ENCODE assay signal across 29 cellular contexts in the genomic region with DNA sequence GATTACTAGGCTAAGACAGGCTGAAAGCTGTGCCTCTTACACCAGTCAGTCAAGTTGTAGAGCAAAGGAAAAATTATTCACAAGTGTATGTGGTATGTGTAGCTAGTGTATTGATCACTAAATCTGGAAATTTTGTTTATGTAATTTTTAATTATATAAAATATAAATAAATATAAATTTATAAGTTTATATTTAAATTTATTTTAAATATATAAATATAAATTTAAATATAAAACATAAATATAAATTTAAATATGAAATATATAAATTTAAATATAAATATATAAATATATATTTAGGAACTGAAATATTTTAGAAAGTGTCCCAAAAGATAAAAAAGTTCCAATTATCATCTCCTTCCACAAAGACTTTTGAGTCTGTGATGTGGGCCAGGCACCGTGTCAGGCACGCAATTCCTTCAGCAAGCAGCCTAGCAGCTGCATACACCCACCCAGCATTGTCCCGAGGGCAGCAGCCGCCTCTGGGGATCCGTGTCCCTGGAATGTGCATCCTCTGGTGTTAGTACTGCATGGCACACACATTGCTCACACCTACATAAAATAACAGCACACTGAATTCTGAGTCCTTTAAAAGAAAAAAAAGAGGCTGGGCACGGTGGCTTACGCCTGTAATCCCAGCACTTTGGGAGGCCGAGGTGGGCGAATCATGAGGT.
"Had no signal": no experiment of that assay in that cellular context is flagged by ENCODE, and none has a peak within 500 bp of the region (broad histone marks: within the 10 kb centered on the region; RNA-seq: fewer than 3 reads in every experiment).

No MANE protein-coding gene starts in this region.

- ATAC-seq: activated naive CD4-positive, alpha-beta T cell treated with anti-CD3 and anti-CD28 coated beads, Interleukin-2, amount 50 U/mL, for 72 hours; activated naive CD8-positive, alpha-beta T cell treated with anti-CD3 and anti-CD28 coated beads, Interleukin-2, amount 50 U/mL, for 24 hours; activated T-cell treated with anti-CD3 and anti-CD28 coated beads, Interleukin-2, amount 50 U/mL, for 4 hours; K562; Panc1; SK-N-SH treated with all-trans-retinoic acid at 6 μM for 48 hours had no signal

- H3K4me3 ChIP-seq: K562, SJSA1 had no signal

- DNase-seq: activated CD4-positive, alpha-beta memory T cell treated with anti-CD3 and anti-CD28 coated beads for 36 hours; activated CD4-positive, alpha-beta T cell treated with anti-CD3 and anti-CD28 coated beads, Interleukin-2, amount 10 ng/mL, durations not matched to agents 7 days and 5 days; activated CD4-positive, CD25-positive, alpha-beta regulatory T cell; activated CD8-positive, alpha-beta memory T cell treated with anti-CD3 and anti-CD28 coated beads for 24 hours; activated effector memory CD4-positive, alpha-beta T cell treated with anti-CD3 and anti-CD28 coated beads, Interleukin-2, amount 50 U/mL, for 16 hours; activated naive CD4-positive, alpha-beta T cell treated with Interleukin-2 at 50 U/mL for 16 hours; activated naive CD8-positive, alpha-beta T cell treated with anti-CD3 and anti-CD28 coated beads, Interleukin-2, amount 50 U/mL, for 24 hours; activated T-cell treated with anti-CD3 and anti-CD28 coated beads, Interleukin-2, amount 50 U/mL, for 4 hours; amniotic stem cell; Karpas-422; MM.1S; NCI-H1048; NCI-H146; NCI-H187 treated with DMSO at 0.1 percent for 48 hours; NCI-H2081 treated with DMSO at 0.1 percent for 48 hours; NCI-H2171 treated with DMSO at 0.1 percent for 48 hours; NCI-H226; NCI-H526 treated with DMSO at 0.1 percent for 48 hours; NCI-H82; OCI-M1; RPMI8226; SHP77; SW 1271; T-helper 9 cell had no signal

- H3K9me3 ChIP-seq: SJSA1 had no signal

- H3K27me3 ChIP-seq: SJSA1 had no signal

- H3K27ac ChIP-seq: SJSA1 had no signal

- H3K4me1 ChIP-seq: SJSA1 had no signal
